Comparison of ENCODE assay signal across 2 cellular contexts in genomic region chr15:98213346-98213979, GRCh38.
TF ChIP-seq lines count a peak whose summit lies in the region.

No MANE protein-coding gene starts in this region.

TF ChIP-seq in HepG2, 621 proteins besides CTCF, POLR2A, EP300 and RAD21:
- TF ChIP-seq, protein P1, sequence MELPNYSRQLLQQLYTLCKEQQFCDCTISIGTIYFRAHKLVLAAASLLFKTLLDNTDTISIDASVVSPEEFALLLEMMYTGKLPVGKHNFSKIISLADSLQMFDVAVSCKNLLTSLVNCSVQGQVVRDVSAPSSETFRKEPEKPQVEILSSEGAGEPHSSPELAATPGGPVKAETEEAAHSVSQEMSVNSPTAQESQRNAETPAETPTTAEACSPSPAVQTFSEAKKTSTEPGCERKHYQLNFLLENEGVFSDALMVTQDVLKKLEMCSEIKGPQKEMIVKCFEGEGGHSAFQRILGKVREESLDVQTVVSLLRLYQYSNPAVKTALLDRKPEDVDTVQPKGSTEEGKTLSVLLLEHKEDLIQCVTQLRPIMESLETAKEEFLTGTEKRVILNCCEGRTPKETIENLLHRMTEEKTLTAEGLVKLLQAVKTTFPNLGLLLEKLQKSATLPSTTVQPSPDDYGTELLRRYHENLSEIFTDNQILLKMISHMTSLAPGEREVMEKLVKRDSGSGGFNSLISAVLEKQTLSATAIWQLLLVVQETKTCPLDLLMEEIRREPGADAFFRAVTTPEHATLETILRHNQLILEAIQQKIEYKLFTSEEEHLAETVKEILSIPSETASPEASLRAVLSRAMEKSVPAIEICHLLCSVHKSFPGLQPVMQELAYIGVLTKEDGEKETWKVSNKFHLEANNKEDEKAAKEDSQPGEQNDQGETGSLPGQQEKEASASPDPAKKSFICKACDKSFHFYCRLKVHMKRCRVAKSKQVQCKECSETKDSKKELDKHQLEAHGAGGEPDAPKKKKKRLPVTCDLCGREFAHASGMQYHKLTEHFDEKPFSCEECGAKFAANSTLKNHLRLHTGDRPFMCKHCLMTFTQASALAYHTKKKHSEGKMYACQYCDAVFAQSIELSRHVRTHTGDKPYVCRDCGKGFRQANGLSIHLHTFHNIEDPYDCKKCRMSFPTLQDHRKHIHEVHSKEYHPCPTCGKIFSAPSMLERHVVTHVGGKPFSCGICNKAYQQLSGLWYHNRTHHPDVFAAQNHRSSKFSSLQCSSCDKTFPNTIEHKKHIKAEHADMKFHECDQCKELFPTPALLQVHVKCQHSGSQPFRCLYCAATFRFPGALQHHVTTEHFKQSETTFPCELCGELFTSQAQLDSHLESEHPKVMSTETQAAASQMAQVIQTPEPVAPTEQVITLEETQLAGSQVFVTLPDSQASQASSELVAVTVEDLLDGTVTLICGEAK (IDR thresholded peaks at IDR 0.05): peak; percentile 86
- TF ChIP-seq, protein P1 (CRISPR knock-in tag; IDR thresholded peaks at IDR 0.05): no peak
- TF ChIP-seq CBFB (CRISPR knock-in tag; IDR thresholded peaks at IDR 0.05): no peak

TF ChIP-seq in H1, 55 proteins besides CTCF, POLR2A, EP300 and RAD21:
- TF ChIP-seq CREB1 (IDR thresholded peaks at IDR 0.05) (no peak), FOSL1 (IDR thresholded peaks at IDR 0.05; ENCODE audit: insufficient read depth, low read depth, low read length) (no peak), KDM4A (IDR thresholded peaks at IDR 0.05; ENCODE audit: low read depth, low read length, severe bottlenecking) (no peak), CBX5 (IDR thresholded peaks at IDR 0.05; ENCODE audit: low read depth, low read length) (no peak), RNF2 (IDR thresholded peaks at IDR 0.05; ENCODE audit: borderline replicate concordance, low read depth, low read length, missing control alignments, poor library complexity, severe bottlenecking) (no peak), SP4 (IDR thresholded peaks at IDR 0.05; ENCODE audit: low read length) (no peak), GTF2F1 (IDR thresholded peaks at IDR 0.05; ENCODE audit: borderline replicate concordance, low read depth, low read length) (no peak), GABPA (IDR thresholded peaks at IDR 0.05; ENCODE audit: borderline replicate concordance, insufficient read depth, low read length) (no peak), SIN3A (conservative IDR thresholded peaks at IDR 0.05 in 1 of 2, IDR thresholded peaks at IDR 0.05 in 1 of 2; ENCODE audit: low read depth in 1 of 2, low read length in 2 of 2) (no peak), TAF1 (IDR thresholded peaks at IDR 0.05; ENCODE audit: low read depth, low read length) (no peak), JUND (IDR thresholded peaks at IDR 0.05; ENCODE audit: low read length) (no peak), HDAC6 (IDR thresholded peaks at IDR 0.05; ENCODE audit: low read depth, low read length) (no peak), SUZ12 (IDR thresholded peaks at IDR 0.05; ENCODE audit: low read length) (no peak), KDM1A (IDR thresholded peaks at IDR 0.05; ENCODE audit: borderline replicate concordance, low read length) (no peak)
